1 cellular context compared by ENCODE assay signal in genomic region chrX:40152173-40152705, GRCh38.
TF ChIP-seq lines count a peak whose summit lies in the region.

No MANE protein-coding gene starts in this region.

TF ChIP-seq in A549, 52 proteins besides CTCF, POLR2A, EP300 and RAD21 (continued from another document):
- TF ChIP-seq HMGXB4 (CRISPR knock-in tag; IDR thresholded peaks at IDR 0.05; ENCODE audit: borderline replicate concordance) (no peak), MAX (IDR thresholded peaks at IDR 0.05) (no peak), HOXA7 (CRISPR knock-in tag; IDR thresholded peaks at IDR 0.05) (no peak), GATA3 (IDR thresholded peaks at IDR 0.05; ENCODE audit: borderline replicate concordance) (no peak), RFX5 (IDR thresholded peaks at IDR 0.05) (no peak), RNF2 (IDR thresholded peaks at IDR 0.05; ENCODE audit: borderline replicate concordance, low read depth) (no peak), ESRRA (IDR thresholded peaks at IDR 0.05; ENCODE audit: borderline replicate concordance, low read length) (no peak)
TF ChIP-seq in A549: peak in this region for 0.
